In genomic region chr9:13239208-13239607, GRCh38 we compare ENCODE assay signal across 1 cellular context.
TF ChIP-seq lines count a peak whose summit lies in the region.

No MANE protein-coding gene starts in this region.

TF ChIP-seq in SK-N-SH treated with all-trans-retinoic acid at 6 μM for 48 hours, 23 proteins besides CTCF, POLR2A, EP300 and RAD21 (continued from another document):
- TF ChIP-seq, protein P1, sequence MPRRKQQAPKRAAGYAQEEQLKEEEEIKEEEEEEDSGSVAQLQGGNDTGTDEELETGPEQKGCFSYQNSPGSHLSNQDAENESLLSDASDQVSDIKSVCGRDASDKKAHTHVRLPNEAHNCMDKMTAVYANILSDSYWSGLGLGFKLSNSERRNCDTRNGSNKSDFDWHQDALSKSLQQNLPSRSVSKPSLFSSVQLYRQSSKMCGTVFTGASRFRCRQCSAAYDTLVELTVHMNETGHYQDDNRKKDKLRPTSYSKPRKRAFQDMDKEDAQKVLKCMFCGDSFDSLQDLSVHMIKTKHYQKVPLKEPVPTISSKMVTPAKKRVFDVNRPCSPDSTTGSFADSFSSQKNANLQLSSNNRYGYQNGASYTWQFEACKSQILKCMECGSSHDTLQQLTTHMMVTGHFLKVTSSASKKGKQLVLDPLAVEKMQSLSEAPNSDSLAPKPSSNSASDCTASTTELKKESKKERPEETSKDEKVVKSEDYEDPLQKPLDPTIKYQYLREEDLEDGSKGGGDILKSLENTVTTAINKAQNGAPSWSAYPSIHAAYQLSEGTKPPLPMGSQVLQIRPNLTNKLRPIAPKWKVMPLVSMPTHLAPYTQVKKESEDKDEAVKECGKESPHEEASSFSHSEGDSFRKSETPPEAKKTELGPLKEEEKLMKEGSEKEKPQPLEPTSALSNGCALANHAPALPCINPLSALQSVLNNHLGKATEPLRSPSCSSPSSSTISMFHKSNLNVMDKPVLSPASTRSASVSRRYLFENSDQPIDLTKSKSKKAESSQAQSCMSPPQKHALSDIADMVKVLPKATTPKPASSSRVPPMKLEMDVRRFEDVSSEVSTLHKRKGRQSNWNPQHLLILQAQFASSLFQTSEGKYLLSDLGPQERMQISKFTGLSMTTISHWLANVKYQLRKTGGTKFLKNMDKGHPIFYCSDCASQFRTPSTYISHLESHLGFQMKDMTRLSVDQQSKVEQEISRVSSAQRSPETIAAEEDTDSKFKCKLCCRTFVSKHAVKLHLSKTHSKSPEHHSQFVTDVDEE (CRISPR knock-in tag; IDR thresholded peaks at IDR 0.05): peak; percentile 97
- peak; percentile 98 for TF ChIP-seq TCF4 (CRISPR knock-in tag; IDR thresholded peaks at IDR 0.05; ENCODE audit: borderline replicate concordance)
- TF ChIP-seq CSDC2 (CRISPR knock-in tag; IDR thresholded peaks at IDR 0.05): no peak
